ENCODE assay signal across 23 cellular contexts in genomic region chr2:127016329-127016728, GRCh38.
"Had no signal": no experiment of that assay in that cellular context is flagged by ENCODE, and none has a peak within 500 bp of the region (broad histone marks: within the 10 kb centered on the region; RNA-seq: fewer than 3 reads in every experiment).

No MANE protein-coding gene starts in this region.

- H3K27me3 ChIP-seq: dorsolateral prefrontal cortex, foreskin keratinocyte, left lung had no signal

- H3K27ac ChIP-seq: coronary artery, dorsolateral prefrontal cortex, epithelial cell of prostate, foreskin keratinocyte, gastrocnemius medialis, heart right ventricle, left lung, lower lobe of right lung had no signal

- ATAC-seq: esophagus mucosa, foreskin keratinocyte, gastrocnemius medialis, left cardiac atrium, left lung, left ventricle myocardium superior had no signal

- FAIRE-seq: colon, endometrium, islet of Langerhans, keratinocyte had no signal

- H3K4me3 ChIP-seq: coronary artery, dorsolateral prefrontal cortex, gastrocnemius medialis, heart right ventricle, left lung, lower lobe of right lung had no signal

- DNase-seq: dermis blood vessel endothelial cell; dorsolateral prefrontal cortex; effector CD4-positive, alpha-beta T cell; effector memory CD4-positive, alpha-beta T cell; erythroblast; foreskin keratinocyte; gastrocnemius medialis; glutamatergic neuron; hippocampal formation; left cardiac atrium; left lung; left ventricle myocardium superior; lower lobe of right lung; mesendoderm; midbrain had no signal

- H3K4me1 ChIP-seq: gastrocnemius medialis, left lung, lower lobe of right lung had no signal

- H3K9me3 ChIP-seq: gastrocnemius medialis, heart right ventricle, left lung, lower lobe of right lung had no signal

- H3K36me3 ChIP-seq: gastrocnemius medialis, heart right ventricle, left lung, lower lobe of right lung had no signal
